In genomic region chr20:62875419-62876355, GRCh38 we compare ENCODE assay signal across 9 cellular contexts. TPM values are rescaled to one million over a fixed set of nuclear protein-coding genes. Genes with fewer than 3 reads are reported as not detected.
DNase-seq lines count a peak whose midpoint lies in the region; ATAC-seq, FAIRE-seq and TF ChIP-seq lines count a peak whose summit lies in the region.
"Had no signal": no experiment of that assay in that cellular context is flagged by ENCODE, and none has a peak within 500 bp of the region (broad histone marks: within the 10 kb centered on the region; RNA-seq: fewer than 3 reads in every experiment).

No MANE protein-coding gene starts in this region.

- no peaks in the 10 kb centered on the region for H4K20me1 ChIP-seq in HCT116 (ENCODE audit: insufficient read depth)

- H3K4me1 Mint-ChIP-seq in stimulated activated memory B cell treated with anti-CD40 and anti-IgM and Interleukin-4, amounts not matched to agents 10 μg/mL and 1 μg/mL and 100 μg/mL, for 72 hours, result peaks cover 27% of the 10 kb centered on the region

- H3K4me3 Mint-ChIP-seq in stimulated activated memory B cell treated with anti-CD40 and anti-IgM and Interleukin-4, amounts not matched to agents 10 μg/mL and 1 μg/mL and 100 μg/mL, for 72 hours, result peak overlapping the region; percentile 34

- CTCF ChIA-PET in HCT116 (lab: Charles Lee), result interaction anchor here (0.7 to 2.3 kb wide), 10 partner anchors 8 to 97 kb away, joined by 3 to 10 read pairs (median 4); partner anchors contain the start of gene TCFL5

- ATAC-seq in HCT116, result peak; percentile 92
- ATAC-seq in stimulated activated memory B cell treated with anti-CD40 and anti-IgM and Interleukin-4, amounts not matched to agents 10 μg/mL and 1 μg/mL and 100 μg/mL, for 72 hours, result no peak
- no peak for ATAC-seq in HG03354 (IDR thresholded peaks at IDR 0.05; ENCODE audit: poor library complexity, severe bottlenecking, unreplicated experiment)

- peak overlapping the region; percentile 53 for H3K9ac ChIP-seq in HCT116 (ENCODE audit: low read length)

- H3K27ac ChIP-seq in HCT116 (ENCODE audit: low read depth, low read length), result peak overlapping the region; percentile 77

- in situ Hi-C loops in ACHN (cut with HindIII; ENCODE audit: low pct_ligation_motif_present, low pct_unique_long_range_greater_than_20kb, low sequenced_read_pairs), result no loop called here

- H3K9me2 ChIP-seq in HCT116 (ENCODE audit: insufficient read depth), result no peaks in the 10 kb centered on the region

- no peak for FAIRE-seq in bronchial epithelial cell (lab: Jason Lieb, UNC)
- FAIRE-seq: GM18507 had no signal

- no peaks in the 10 kb centered on the region for H3K9me3 Mint-ChIP-seq in stimulated activated memory B cell treated with anti-CD40 and anti-IgM and Interleukin-4, amounts not matched to agents 10 μg/mL and 1 μg/mL and 100 μg/mL, for 72 hours

- no TSS peak for BruUV-seq in HCT116 (replicated peaks; lab: Mats Ljungman, UMichigan)

- H3K9me3 ChIP-seq in HCT116 (ENCODE audit: control insufficient read depth in 1 of 2, insufficient read depth in 1 of 2, low read depth in 1 of 2, low read length in 2 of 2), result no peaks in the 10 kb centered on the region

- H3K27ac Mint-ChIP-seq in stimulated activated memory B cell treated with anti-CD40 and anti-IgM and Interleukin-4, amounts not matched to agents 10 μg/mL and 1 μg/mL and 100 μg/mL, for 72 hours, result no peak overlapping the region

- H3K36me3 ChIP-seq in HCT116 (ENCODE audit: control insufficient read depth in 1 of 2, insufficient read depth in 2 of 2, low read length in 2 of 2) (no peaks in the 10 kb centered on the region), bronchial epithelial cell (ENCODE audit: control insufficient read depth, insufficient read depth, low read length) (no peaks in the 10 kb centered on the region)

- peaks cover 27% of the 10 kb centered on the region for H3K27me3 Mint-ChIP-seq in stimulated activated memory B cell treated with anti-CD40 and anti-IgM and Interleukin-4, amounts not matched to agents 10 μg/mL and 1 μg/mL and 100 μg/mL, for 72 hours

- intact Hi-C loops in HCT116 (cut with micrococcal nuclease), result loop anchor here (1.0 kb wide), 1 partner anchor 129 kb away; no protein-coding TSS in a partner anchor

- peak overlapping the region; percentile 62 for H3K4me2 ChIP-seq in HCT116 (ENCODE audit: low read length)

- H3K4me3 ChIP-seq in HCT116 (replicated peaks in 1 of 2; ENCODE audit: low read depth in 1 of 2, low read length in 2 of 2), result peak overlapping the region; percentile 18 to 30; a peak in 3 of 4 replicates
- no peak overlapping the region for H3K4me3 ChIP-seq in bronchial epithelial cell (ENCODE audit: low read depth, low read length)

- DNase-seq in ACHN, result peak; percentile 11
- peak; percentile 71 for DNase-seq in HCT116 (ENCODE audit: low read depth, low spot score)
- peak; percentile 73 for DNase-seq in NCI-H774 (lab: John Stamatoyannopoulos, UW)
- DNase-seq in bronchial epithelial cell (ENCODE audit: low read depth), result peak; percentile 42
- DNase-seq in kidney tubule cell (ENCODE audit: low spot score), result peak; percentile 73
- DNase-seq in activated CD4-positive, alpha-beta T cell treated with anti-CD3 and anti-CD28 coated beads, Interleukin-2, amount 50 U/mL, for 4 hours, result no peak

- no peak for TF ChIP-seq POLR2A in HCT116 (IDR thresholded peaks at IDR 0.05; ENCODE audit: borderline replicate concordance, extremely low read depth, insufficient read depth, insufficient read length)

- H3K4me1 ChIP-seq in HCT116 (ENCODE audit: control insufficient read depth in 1 of 2, insufficient read depth in 2 of 2, low read length in 2 of 2), result peaks cover 13 to 26% of the 10 kb centered on the region in 2 experiments

- RAD21 ChIA-PET in HCT116 (lab: Charles Lee; ENCODE audit: low non-redundant PET in 1 of 2, low total read pairs in 2 of 2, uncharacterized antibody in 2 of 2, unreplicated experiment in 2 of 2), result no interaction called here

- H3K79me2 ChIP-seq in HCT116 (ENCODE audit: insufficient read depth, low read length), result no peaks in the 10 kb centered on the region

- TF ChIP-seq CTCF in HCT116 (IDR thresholded peaks at IDR 0.05 in 2 of 3, conservative IDR thresholded peaks at IDR 0.05 in 1 of 3; ENCODE audit: borderline replicate concordance in 1 of 3, insufficient read depth in 1 of 3, low read depth in 2 of 3, low read length in 2 of 3), result peak; percentile 54 to 59 (median 56); a peak in 5 of 6 replicates
- TF ChIP-seq CTCF in bronchial epithelial cell (IDR thresholded peaks at IDR 0.05; ENCODE audit: insufficient read depth, low read length, severe bottlenecking), result peak; percentile 30

- peak; percentile 35; the same call in 1 of the 2 replicates for TF ChIP-seq RAD21 in HCT116 (IDR thresholded peaks at IDR 0.05; ENCODE audit: low read depth)

- peak overlapping the region; percentile 90 for H2AFZ ChIP-seq in HCT116 (ENCODE audit: low read depth, low read length, poor library complexity, severe bottlenecking)

- POLR2A ChIA-PET in HCT116 (lab: Charles Lee), result interaction anchor here (0.7 to 1.9 kb wide), 7 partner anchors 11 to 133 kb away, joined by 3 to 6 read pairs (median 4); partner anchors contain the start of gene TCFL5

- peaks cover 6% of the 10 kb centered on the region for H3K36me3 Mint-ChIP-seq in stimulated activated memory B cell treated with anti-CD40 and anti-IgM and Interleukin-4, amounts not matched to agents 10 μg/mL and 1 μg/mL and 100 μg/mL, for 72 hours

- no peaks in the 10 kb centered on the region for H3K27me3 ChIP-seq in HCT116 (ENCODE audit: insufficient read depth, low read length)
- H3K27me3 ChIP-seq in bronchial epithelial cell (ENCODE audit: control insufficient read depth, insufficient read depth, low read length), result no peaks in the 10 kb centered on the region

TF ChIP-seq in HCT116, 20 proteins besides CTCF, POLR2A, EP300 and RAD21:
- TF ChIP-seq EZH2 (IDR thresholded peaks at IDR 0.05) (no peak), ZBTB33 (IDR thresholded peaks at IDR 0.05; ENCODE audit: extremely low read depth, insufficient replicate concordance, low read length) (no peak), TCF7L2 (IDR thresholded peaks at IDR 0.05; ENCODE audit: borderline replicate concordance, extremely low read depth, insufficient read depth, insufficient read length) (peak; percentile 15), FOSL1 (IDR thresholded peaks at IDR 0.05; ENCODE audit: low read depth) (no peak), SP1 (IDR thresholded peaks at IDR 0.05; ENCODE audit: low read depth) (no peak), YY1 (IDR thresholded peaks at IDR 0.05; ENCODE audit: extremely low read depth, insufficient replicate concordance, low read depth, low read length) (peak; percentile 70), POLR2AphosphoS5 (IDR thresholded peaks at IDR 0.05; ENCODE audit: low read depth, low read length) (peak; percentile 61), MAX (IDR thresholded peaks at IDR 0.05) (peak; percentile 62), CBX3 (IDR thresholded peaks at IDR 0.05; ENCODE audit: low read depth) (peak; percentile 45; the same call in 1 of the 2 replicates), JUND (IDR thresholded peaks at IDR 0.05) (no peak), CEBPB (IDR thresholded peaks at IDR 0.05; ENCODE audit: low read depth) (no peak)

RNA-seq across cellular contexts. Expression of gene TCFL5, which starts 14.1 kb away (rescaled TPM):
- total RNA-seq in HCT116 (2021; ENCODE audit: unreplicated experiment) (20.4 TPM), bronchial epithelial cell (13.2 and 14.5 TPM in 2 replicates)
- 8.9 and 10.9 TPM in 2 replicates for polyA plus RNA-seq in HCT116 (2012)

RNA-seq across cellular contexts. Expression of gene DIDO1, which starts 50.6 kb away (rescaled TPM):
- total RNA-seq in HCT116 (2021; ENCODE audit: unreplicated experiment) (41.4 TPM), bronchial epithelial cell (26.9 and 31.6 TPM in 2 replicates)
- 18.9 and 21.9 TPM in 2 replicates for polyA plus RNA-seq in HCT116 (2012)

RNA-seq across cellular contexts. Expression of gene COL9A3, which starts 58.8 kb away (rescaled TPM):
- total RNA-seq in HCT116 (2021; ENCODE audit: unreplicated experiment), result 29.7 TPM
- polyA plus RNA-seq in HCT116 (2012), result 15.9 and 20.7 TPM in 2 replicates
- total RNA-seq in bronchial epithelial cell, result not detected in 2 replicates

Comparison
In these comparisons a context has a peak if more than half of its experiments do, and no peak if none do; other contexts are left out.
1. DNase-seq: peak in ACHN (single experiment), HCT116 (single experiment), NCI-H774 (single experiment), bronchial epithelial cell (single experiment) and kidney tubule cell (single experiment); none in activated CD4-positive, alpha-beta T cell treated with anti-CD3 and anti-CD28 coated beads, Interleukin-2, amount 50 U/mL, for 4 hours (0 of 2).
2. RNA of gene COL9A3, which starts 58.8 kb away (total RNA-seq): 29.7 TPM in HCT116 (single experiment); not detected in bronchial epithelial cell; every median in the first group is over 10 times any median in the second.